Comparison of ENCODE assay signal across 8 cellular contexts in the genomic region with DNA sequence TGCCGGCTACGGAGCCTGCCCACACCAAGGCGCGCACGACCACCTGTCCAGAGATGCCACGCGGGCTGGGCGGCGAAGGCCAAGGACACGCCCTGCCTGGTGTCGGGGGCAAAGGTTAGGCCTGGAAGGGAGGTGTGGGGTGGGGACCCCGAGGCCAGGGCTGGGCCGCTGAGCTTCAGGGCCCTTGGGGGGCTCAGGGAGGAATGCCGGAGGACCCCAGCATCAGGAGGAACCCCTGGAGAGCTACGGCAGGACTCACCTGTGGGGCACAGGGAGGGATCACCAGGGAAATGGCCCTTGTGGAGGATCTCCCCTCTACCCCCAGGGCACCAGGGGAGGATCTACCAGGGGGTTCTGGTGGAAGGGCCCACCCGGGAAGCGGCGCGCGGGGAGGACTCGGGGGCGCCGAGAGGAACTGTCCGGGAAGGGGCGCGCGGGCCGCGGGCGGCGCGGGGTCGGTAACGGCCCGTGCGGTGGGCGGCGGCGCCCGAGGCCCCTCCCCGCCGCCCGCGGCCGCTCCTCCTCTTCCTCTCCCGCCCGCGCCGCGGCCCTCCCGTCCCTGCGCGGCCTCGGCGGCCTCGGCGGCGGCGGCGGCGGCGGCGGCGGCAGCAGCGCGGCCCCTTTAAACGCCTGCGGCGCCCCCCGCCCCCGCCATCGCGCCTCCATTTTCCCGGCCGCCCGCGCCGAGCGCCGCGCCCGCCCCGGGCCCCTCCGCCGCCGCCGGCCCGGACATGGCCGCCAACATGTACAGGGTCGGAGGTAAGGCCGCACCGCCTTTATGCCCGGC. TPM values are rescaled to one million over a fixed set of nuclear protein-coding genes. Genes with fewer than 3 reads are reported as not detected.
A peak's percentile ranks its signal among the peaks of the same experiment; 100 is the strongest.
DNase-seq lines count a peak whose midpoint lies in the region; ATAC-seq and TF ChIP-seq lines count a peak whose summit lies in the region.

A gene (plus strand): TSS at position 523 of the 787 bp plus-strand sequence. CDS start 209 bp downstream, at position 732.

- peak within 1 kb of the TSS; percentile 93 for H2AFZ ChIP-seq in neuronal stem cell (ENCODE audit: low read length)

- peak within 1 kb of the TSS; percentile 96 for H2BK5ac ChIP-seq in neuronal stem cell (ENCODE audit: low read length)

- peak within 1 kb of the TSS; percentile 91 for H3K23ac ChIP-seq in neuronal stem cell (ENCODE audit: low read depth, low read length, poor library complexity)

- H3K4me3 ChIP-seq in NT2/D1 (ENCODE audit: insufficient read length, low read depth) (peak within 1 kb of the TSS; percentile 80), neuronal stem cell (ENCODE audit: low read length in 2 of 2) (peak within 1 kb of the TSS; percentile 72 to 89), uterus (peak within 1 kb of the TSS; percentile 71 to 87)

- DNase-seq in DMS79 (lab: John Stamatoyannopoulos, UW) (peak; percentile 20), H4 (ENCODE audit: low spot score) (no peak), NT2/D1 (ENCODE audit: low read depth, low spot score) (no peak), foreskin keratinocyte (no peak), neuronal stem cell (ENCODE audit: low spot score) (peak; percentile 31), uterus (no peak)
- DNase-seq in activated T-helper 9 cell treated with anti-CD3 and anti-CD28 coated beads, Interleukin-2, amount 50 U/mL, for 16 hours (ENCODE audit: low read depth): peak; percentile 43

- no peaks in the 10 kb centered on the region for H3K9me3 ChIP-seq in NT2/D1 (ENCODE audit: insufficient read depth, low read length)
- H3K9me3 ChIP-seq in neuronal stem cell (replicated peaks in 1 of 2; ENCODE audit: control insufficient read depth in 2 of 2, insufficient read depth in 1 of 2, low read depth in 1 of 2, low read length in 2 of 2): peaks cover 0 to 5% of the 10 kb centered on the region in 2 donors
- H3K9me3 ChIP-seq in uterus: no peaks in the 10 kb centered on the region

- peak within 1 kb of the TSS; percentile 95 for H3K18ac ChIP-seq in neuronal stem cell (ENCODE audit: low read length)

- TF ChIP-seq CTCF in foreskin keratinocyte (conservative IDR thresholded peaks at IDR 0.05) (no peak), uterus (IDR thresholded peaks at IDR 0.05) (no peak)

- peak within 1 kb of the TSS; percentile 43 for H4K8ac ChIP-seq in neuronal stem cell (ENCODE audit: low read depth, low read length)

- intact Hi-C loops in uterus (cut with DNase I; ENCODE audit: low total_unique reads): no loop called here

- peaks cover 1% of the 10 kb centered on the region for H3K27me3 ChIP-seq in NT2/D1 (ENCODE audit: insufficient read depth, insufficient read length)
- H3K27me3 ChIP-seq in foreskin keratinocyte: no peaks in the 10 kb centered on the region
- no peaks in the 10 kb centered on the region for H3K27me3 ChIP-seq in neuronal stem cell (ENCODE audit: control insufficient read depth in 3 of 3, insufficient read depth in 3 of 3, low read depth in 1 of 3, low read length in 3 of 3)
- no peaks in the 10 kb centered on the region for H3K27me3 ChIP-seq in uterus

- no peak within 1 kb of the TSS for H3K27ac ChIP-seq in foreskin keratinocyte
- peak within 1 kb of the TSS; percentile 27 for H3K27ac ChIP-seq in neuronal stem cell (replicated peaks; ENCODE audit: low read length)
- H3K27ac ChIP-seq in uterus: peak within 1 kb of the TSS; percentile 72 to 81

- H3K4me2 ChIP-seq in neuronal stem cell (ENCODE audit: insufficient read depth, low read length, poor library complexity, severe bottlenecking): peak within 1 kb of the TSS; percentile 89

- H3K36me3 ChIP-seq in NT2/D1 (ENCODE audit: insufficient read depth, insufficient read length, low read length) (peaks cover 32% of the 10 kb centered on the region), neuronal stem cell (replicated peaks in 1 of 2; ENCODE audit: control insufficient read depth in 2 of 2, insufficient read depth in 2 of 2, low read length in 2 of 2) (peaks cover 6 to 28% of the 10 kb centered on the region in 2 donors), uterus (no peaks in the 10 kb centered on the region)

- H3K14ac ChIP-seq in neuronal stem cell (ENCODE audit: low read length): peak within 1 kb of the TSS; percentile 82

- WGBS in neuronal stem cell (ENCODE audit: extremely low coverage in 2 of 2, insufficient read length in 2 of 2, insufficient replicate concordance in 1 of 2), 2 donors: no CpG with 5 or more reads among the region's 93 CpGs

- H3K4me1 ChIP-seq in NT2/D1 (ENCODE audit: insufficient read depth, insufficient read length) (peaks cover 21% of the 10 kb centered on the region), foreskin keratinocyte (no peaks in the 10 kb centered on the region), neuronal stem cell (ENCODE audit: control insufficient read depth in 2 of 2, insufficient read depth in 1 of 2, low read depth in 1 of 2, low read length in 2 of 2) (peaks cover 21 to 24% of the 10 kb centered on the region in 2 donors), uterus (peaks cover 7 to 23% of the 10 kb centered on the region in 2 donors)

- H2BK120ac ChIP-seq in neuronal stem cell (ENCODE audit: low read depth, low read length): peak within 1 kb of the TSS; percentile 81

- TF ChIP-seq POLR2A in uterus (IDR thresholded peaks at IDR 0.05): peak in 1 of 2 donors; percentile 36

- H3K9ac ChIP-seq in NT2/D1 (ENCODE audit: insufficient read length, low read depth) (peak within 1 kb of the TSS; percentile 93), neuronal stem cell (ENCODE audit: low read depth, low read length, poor library complexity) (peak within 1 kb of the TSS; percentile 92)

- H2BK12ac ChIP-seq in neuronal stem cell (ENCODE audit: low read length): peak within 1 kb of the TSS; percentile 24

- H3K4ac ChIP-seq in neuronal stem cell (ENCODE audit: low read length): peak within 1 kb of the TSS; percentile 97

- peak within 1 kb of the TSS; percentile 11 for H4K91ac ChIP-seq in neuronal stem cell (ENCODE audit: low read depth, low read length, poor library complexity)

- H2BK15ac ChIP-seq in neuronal stem cell (ENCODE audit: low read length): peak within 1 kb of the TSS; percentile 58

- peaks cover 17% of the 10 kb centered on the region for H3K79me1 ChIP-seq in neuronal stem cell (ENCODE audit: low read depth, low read length)

- peak within 1 kb of the TSS; percentile 100 for H2AK5ac ChIP-seq in neuronal stem cell (ENCODE audit: low read depth, low read length)

- ATAC-seq in foreskin keratinocyte (peak; percentile 32), GM19023 (IDR thresholded peaks at IDR 0.05; ENCODE audit: unreplicated experiment) (no peak)

RNA-seq across cellular contexts. Expression of the gene that starts here (rescaled TPM):
- total RNA-seq in H4 (2014; rRNA removed; shearing (Covaris generic)): 17.2 and 24.0 TPM in 2 replicates
- 64.1 and 64.7 TPM in 2 replicates for total RNA-seq in foreskin keratinocyte
- polyA plus RNA-seq in foreskin keratinocyte: 47.7 and 53.3 TPM in 2 replicates
- polyA plus RNA-seq in neuronal stem cell (2013, experiment 1 of 2): 199 TPM
- polyA plus RNA-seq in neuronal stem cell (2013, experiment 2 of 2): 194 TPM
- 100 to 1,000 TPM in 2 of 4 donors, 10 to 100 TPM in 2; 62.9 to 218 (median 108) TPM for total RNA-seq in uterus

Comparison
In these comparisons a context has a peak if more than half of its experiments do, and no peak if none do; other contexts are left out.
1. DNase-seq: peak in DMS79 (single experiment), activated T-helper 9 cell treated with anti-CD3 and anti-CD28 coated beads, Interleukin-2, amount 50 U/mL, for 16 hours (single experiment) and neuronal stem cell (single experiment); none in H4 (single experiment), NT2/D1 (single experiment), foreskin keratinocyte (0 of 2) and uterus (0 of 2).
2. Peak in every context shown above with its lines, with median percentiles within 50 percentile points of each other: H3K4me3 ChIP-seq.